Comparison of ENCODE assay signal across 14 cellular contexts in the genomic region with DNA sequence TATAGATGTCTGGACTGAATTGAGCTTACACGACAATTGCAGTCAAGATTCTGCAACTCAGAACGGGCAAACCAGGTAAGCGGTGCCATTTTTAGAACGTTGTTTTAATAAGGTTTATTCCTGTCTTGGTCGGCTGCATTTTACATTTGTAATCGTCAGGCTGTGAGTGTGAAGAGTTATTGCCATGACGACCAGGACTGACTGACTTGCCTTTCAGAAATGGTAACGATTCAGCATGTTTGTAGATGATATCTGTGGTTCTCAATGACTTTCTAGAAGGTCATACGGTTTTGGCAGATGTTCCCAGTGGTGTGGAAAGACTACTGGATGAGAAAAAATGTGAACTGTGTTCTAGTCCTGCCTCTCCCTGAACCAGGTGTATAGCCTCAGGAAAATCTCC.
DNase-seq lines count a peak whose midpoint lies in the region; ATAC-seq and TF ChIP-seq lines count a peak whose summit lies in the region.
"Had no signal": no experiment of that assay in that cellular context is flagged by ENCODE, and none has a peak within 500 bp of the region (broad histone marks: within the 10 kb centered on the region; RNA-seq: fewer than 3 reads in every experiment).

No MANE protein-coding gene starts in this region.

- intact Hi-C loops in lower leg skin (cut with DNase I; ENCODE audit: low total_unique reads) = no loop called here

- no peak overlapping the region for H3K27ac Mint-ChIP-seq in activated naive CD8-positive, alpha-beta T cell treated with anti-CD3 and anti-CD28 coated beads, Interleukin-2, amount 50 U/mL, for 24 hours

- no peaks in the 10 kb centered on the region for H3K4me1 ChIP-seq in adipocyte (ENCODE audit: control insufficient read depth, insufficient read depth, low read length)
- H3K4me1 ChIP-seq: heart left ventricle had no signal

- DNase-seq in NCI-H2029 (lab: John Stamatoyannopoulos, UW) (peak; percentile 39), NCI-H2029 treated with DMSO at 0.1 percent for 48 hours (lab: John Stamatoyannopoulos, UW) (no peak), NCI-H128 (lab: John Stamatoyannopoulos, UW; ENCODE audit: unreplicated experiment) (peak; percentile 3), adipocyte (ENCODE audit: low read depth) (peak; percentile 60), left kidney (ENCODE audit: low read depth, low spot score) (peak; percentile 29), lower leg skin (ENCODE audit: low spot score in 2 of 2) (no peak), SKM-1 (lab: John Stamatoyannopoulos, UW; ENCODE audit: unreplicated experiment) (no peak)
- DNase-seq in activated naive CD8-positive, alpha-beta T cell treated with anti-CD3 and anti-CD28 coated beads, Interleukin-2, amount 50 U/mL, for 24 hours = no peak
- DNase-seq: Calu3; effector CD8-positive, alpha-beta T cell; heart left ventricle; NCI-H446 treated with DMSO at 0.1 percent for 48 hours had no signal

- no peak overlapping the region for H3K4me3 ChIP-seq in adipocyte (ENCODE audit: low read length)
- H3K4me3 ChIP-seq in lower leg skin (ENCODE audit: low read depth, poor library complexity, severe bottlenecking) = no peak overlapping the region
- H3K4me3 ChIP-seq: heart left ventricle, tibial nerve had no signal

- no peak overlapping the region for H3K4me3 Mint-ChIP-seq in activated naive CD8-positive, alpha-beta T cell treated with anti-CD3 and anti-CD28 coated beads, Interleukin-2, amount 50 U/mL, for 24 hours

- no peaks in the 10 kb centered on the region for H3K27me3 Mint-ChIP-seq in activated naive CD8-positive, alpha-beta T cell treated with anti-CD3 and anti-CD28 coated beads, Interleukin-2, amount 50 U/mL, for 24 hours

- H3K36me3 ChIP-seq in adipocyte (ENCODE audit: control insufficient read depth, insufficient read depth, low read length, severe bottlenecking) = no peaks in the 10 kb centered on the region
- H3K36me3 ChIP-seq: heart left ventricle, tibial nerve had no signal

- peaks cover 19% of the 10 kb centered on the region for H3K4me1 Mint-ChIP-seq in activated naive CD8-positive, alpha-beta T cell treated with anti-CD3 and anti-CD28 coated beads, Interleukin-2, amount 50 U/mL, for 24 hours

- ATAC-seq in activated naive CD8-positive, alpha-beta T cell treated with anti-CD3 and anti-CD28 coated beads, Interleukin-2, amount 50 U/mL, for 24 hours = no peak
- ATAC-seq: heart left ventricle, Right ventricle myocardium inferior had no signal

- WGBS in lower leg skin, 2 donors = 32 to 38% methylated on average over 9 of the region's 9 CpGs

- TF ChIP-seq POLR2A in lower leg skin (IDR thresholded peaks at IDR 0.05) = no peak

- no peaks in the 10 kb centered on the region for H3K36me3 Mint-ChIP-seq in activated naive CD8-positive, alpha-beta T cell treated with anti-CD3 and anti-CD28 coated beads, Interleukin-2, amount 50 U/mL, for 24 hours (ENCODE audit: low read depth)

- no peak for TF ChIP-seq CTCF in lower leg skin (IDR thresholded peaks at IDR 0.05)

- no peaks in the 10 kb centered on the region for H3K9me3 ChIP-seq in adipocyte (ENCODE audit: control insufficient read depth, low read length)
- H3K9me3 ChIP-seq: heart left ventricle, tibial nerve had no signal

- H3K9ac ChIP-seq in adipocyte (ENCODE audit: low read length) = no peak overlapping the region

- H3K27me3 ChIP-seq in adipocyte (replicated peaks; ENCODE audit: control insufficient read depth, insufficient read depth, low read length) = no peaks in the 10 kb centered on the region
- H3K27me3 ChIP-seq: heart left ventricle, tibial nerve had no signal

- no peaks in the 10 kb centered on the region for H3K9me3 Mint-ChIP-seq in activated naive CD8-positive, alpha-beta T cell treated with anti-CD3 and anti-CD28 coated beads, Interleukin-2, amount 50 U/mL, for 24 hours

Comparison
In these comparisons a context has a peak if more than half of its experiments do, and no peak if none do; other contexts are left out.
1. DNase-seq: peak in NCI-H2029 (single experiment), NCI-H128 (single experiment), adipocyte (single experiment) and left kidney (single experiment); none in NCI-H2029 treated with DMSO at 0.1 percent for 48 hours (single experiment), lower leg skin (0 of 2), SKM-1 (single experiment) and activated naive CD8-positive, alpha-beta T cell treated with anti-CD3 and anti-CD28 coated beads, Interleukin-2, amount 50 U/mL, for 24 hours (single experiment).